1 cellular context compared by ENCODE assay signal in genomic region chr19:40398417-40399056, GRCh38.
TF ChIP-seq lines count a peak whose summit lies in the region.

No MANE protein-coding gene starts in this region.

TF ChIP-seq in WTC11, 78 proteins besides CTCF, POLR2A, EP300 and RAD21 (continued from another document and continues in another):
- TF ChIP-seq, protein P1, sequence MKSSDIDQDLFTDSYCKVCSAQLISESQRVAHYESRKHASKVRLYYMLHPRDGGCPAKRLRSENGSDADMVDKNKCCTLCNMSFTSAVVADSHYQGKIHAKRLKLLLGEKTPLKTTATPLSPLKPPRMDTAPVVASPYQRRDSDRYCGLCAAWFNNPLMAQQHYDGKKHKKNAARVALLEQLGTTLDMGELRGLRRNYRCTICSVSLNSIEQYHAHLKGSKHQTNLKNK (CRISPR knock-in tag; IDR thresholded peaks at IDR 0.05) = no peak
- TF ChIP-seq IRF1 (CRISPR knock-in tag; IDR thresholded peaks at IDR 0.05) = peak; percentile 89
- TF ChIP-seq E2F5 (CRISPR knock-in tag; IDR thresholded peaks at IDR 0.05) = no peak
- TF ChIP-seq NR3C1 (CRISPR knock-in tag; conservative IDR thresholded peaks at IDR 0.05; ENCODE audit: low read depth) = no peak
- TF ChIP-seq ATF1 (CRISPR knock-in tag; IDR thresholded peaks at IDR 0.05) = no peak
- no peak for TF ChIP-seq ZSCAN18 (CRISPR knock-in tag; IDR thresholded peaks at IDR 0.05)
- TF ChIP-seq PRDM15 (CRISPR knock-in tag; IDR thresholded peaks at IDR 0.05) = no peak
- no peak for TF ChIP-seq NR2C2 (CRISPR knock-in tag; IDR thresholded peaks at IDR 0.05)
- no peak for TF ChIP-seq TEAD4 (CRISPR knock-in tag; IDR thresholded peaks at IDR 0.05)
- peak; percentile 49; the same call in 1 of the 2 replicates for TF ChIP-seq ZNF219 (CRISPR knock-in tag; IDR thresholded peaks at IDR 0.05; ENCODE audit: borderline replicate concordance)
- TF ChIP-seq CREM (CRISPR knock-in tag; IDR thresholded peaks at IDR 0.05) = no peak; the same call in 1 of the 2 replicates
- no peak for TF ChIP-seq RORB (CRISPR knock-in tag; IDR thresholded peaks at IDR 0.05)
- TF ChIP-seq MAX (CRISPR knock-in tag; IDR thresholded peaks at IDR 0.05) = peak; percentile 97
- TF ChIP-seq ATF3 (CRISPR knock-in tag; conservative IDR thresholded peaks at IDR 0.05) = no peak
- no peak for TF ChIP-seq ZNF138 (CRISPR knock-in tag; conservative IDR thresholded peaks at IDR 0.05)
- TF ChIP-seq, protein P2, sequence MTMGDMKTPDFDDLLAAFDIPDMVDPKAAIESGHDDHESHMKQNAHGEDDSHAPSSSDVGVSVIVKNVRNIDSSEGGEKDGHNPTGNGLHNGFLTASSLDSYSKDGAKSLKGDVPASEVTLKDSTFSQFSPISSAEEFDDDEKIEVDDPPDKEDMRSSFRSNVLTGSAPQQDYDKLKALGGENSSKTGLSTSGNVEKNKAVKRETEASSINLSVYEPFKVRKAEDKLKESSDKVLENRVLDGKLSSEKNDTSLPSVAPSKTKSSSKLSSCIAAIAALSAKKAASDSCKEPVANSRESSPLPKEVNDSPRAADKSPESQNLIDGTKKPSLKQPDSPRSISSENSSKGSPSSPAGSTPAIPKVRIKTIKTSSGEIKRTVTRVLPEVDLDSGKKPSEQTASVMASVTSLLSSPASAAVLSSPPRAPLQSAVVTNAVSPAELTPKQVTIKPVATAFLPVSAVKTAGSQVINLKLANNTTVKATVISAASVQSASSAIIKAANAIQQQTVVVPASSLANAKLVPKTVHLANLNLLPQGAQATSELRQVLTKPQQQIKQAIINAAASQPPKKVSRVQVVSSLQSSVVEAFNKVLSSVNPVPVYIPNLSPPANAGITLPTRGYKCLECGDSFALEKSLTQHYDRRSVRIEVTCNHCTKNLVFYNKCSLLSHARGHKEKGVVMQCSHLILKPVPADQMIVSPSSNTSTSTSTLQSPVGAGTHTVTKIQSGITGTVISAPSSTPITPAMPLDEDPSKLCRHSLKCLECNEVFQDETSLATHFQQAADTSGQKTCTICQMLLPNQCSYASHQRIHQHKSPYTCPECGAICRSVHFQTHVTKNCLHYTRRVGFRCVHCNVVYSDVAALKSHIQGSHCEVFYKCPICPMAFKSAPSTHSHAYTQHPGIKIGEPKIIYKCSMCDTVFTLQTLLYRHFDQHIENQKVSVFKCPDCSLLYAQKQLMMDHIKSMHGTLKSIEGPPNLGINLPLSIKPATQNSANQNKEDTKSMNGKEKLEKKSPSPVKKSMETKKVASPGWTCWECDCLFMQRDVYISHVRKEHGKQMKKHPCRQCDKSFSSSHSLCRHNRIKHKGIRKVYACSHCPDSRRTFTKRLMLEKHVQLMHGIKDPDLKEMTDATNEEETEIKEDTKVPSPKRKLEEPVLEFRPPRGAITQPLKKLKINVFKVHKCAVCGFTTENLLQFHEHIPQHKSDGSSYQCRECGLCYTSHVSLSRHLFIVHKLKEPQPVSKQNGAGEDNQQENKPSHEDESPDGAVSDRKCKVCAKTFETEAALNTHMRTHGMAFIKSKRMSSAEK (CRISPR knock-in tag; IDR thresholded peaks at IDR 0.05; ENCODE audit: borderline replicate concordance) = no peak
- peak; percentile 76; the same call in 1 of the 2 replicates for TF ChIP-seq FOXP1 (CRISPR knock-in tag; IDR thresholded peaks at IDR 0.05; ENCODE audit: borderline replicate concordance)
- TF ChIP-seq ZNF121 (CRISPR knock-in tag; IDR thresholded peaks at IDR 0.05) = peak; percentile 43; the same call in 1 of the 2 replicates
- TF ChIP-seq ZNF423 (CRISPR knock-in tag; IDR thresholded peaks at IDR 0.05) = no peak
- peak; percentile 73 for TF ChIP-seq SP1 (CRISPR knock-in tag; conservative IDR thresholded peaks at IDR 0.05)
- TF ChIP-seq IRF2 (CRISPR knock-in tag; IDR thresholded peaks at IDR 0.05; ENCODE audit: borderline replicate concordance, low read depth) = no peak
- TF ChIP-seq, protein P3, sequence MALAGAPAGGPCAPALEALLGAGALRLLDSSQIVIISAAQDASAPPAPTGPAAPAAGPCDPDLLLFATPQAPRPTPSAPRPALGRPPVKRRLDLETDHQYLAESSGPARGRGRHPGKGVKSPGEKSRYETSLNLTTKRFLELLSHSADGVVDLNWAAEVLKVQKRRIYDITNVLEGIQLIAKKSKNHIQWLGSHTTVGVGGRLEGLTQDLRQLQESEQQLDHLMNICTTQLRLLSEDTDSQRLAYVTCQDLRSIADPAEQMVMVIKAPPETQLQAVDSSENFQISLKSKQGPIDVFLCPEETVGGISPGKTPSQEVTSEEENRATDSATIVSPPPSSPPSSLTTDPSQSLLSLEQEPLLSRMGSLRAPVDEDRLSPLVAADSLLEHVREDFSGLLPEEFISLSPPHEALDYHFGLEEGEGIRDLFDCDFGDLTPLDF (CRISPR knock-in tag; IDR thresholded peaks at IDR 0.05) = no peak
- TF ChIP-seq TEAD1 (CRISPR knock-in tag; IDR thresholded peaks at IDR 0.05) = peak; percentile 90
- TF ChIP-seq ZNF281 (CRISPR knock-in tag; IDR thresholded peaks at IDR 0.05) = no peak
- no peak for TF ChIP-seq ZNF671 (CRISPR knock-in tag; IDR thresholded peaks at IDR 0.05)
- TF ChIP-seq KAT7 (CRISPR knock-in tag; IDR thresholded peaks at IDR 0.05; ENCODE audit: borderline replicate concordance) = no peak
- TF ChIP-seq, protein P4, sequence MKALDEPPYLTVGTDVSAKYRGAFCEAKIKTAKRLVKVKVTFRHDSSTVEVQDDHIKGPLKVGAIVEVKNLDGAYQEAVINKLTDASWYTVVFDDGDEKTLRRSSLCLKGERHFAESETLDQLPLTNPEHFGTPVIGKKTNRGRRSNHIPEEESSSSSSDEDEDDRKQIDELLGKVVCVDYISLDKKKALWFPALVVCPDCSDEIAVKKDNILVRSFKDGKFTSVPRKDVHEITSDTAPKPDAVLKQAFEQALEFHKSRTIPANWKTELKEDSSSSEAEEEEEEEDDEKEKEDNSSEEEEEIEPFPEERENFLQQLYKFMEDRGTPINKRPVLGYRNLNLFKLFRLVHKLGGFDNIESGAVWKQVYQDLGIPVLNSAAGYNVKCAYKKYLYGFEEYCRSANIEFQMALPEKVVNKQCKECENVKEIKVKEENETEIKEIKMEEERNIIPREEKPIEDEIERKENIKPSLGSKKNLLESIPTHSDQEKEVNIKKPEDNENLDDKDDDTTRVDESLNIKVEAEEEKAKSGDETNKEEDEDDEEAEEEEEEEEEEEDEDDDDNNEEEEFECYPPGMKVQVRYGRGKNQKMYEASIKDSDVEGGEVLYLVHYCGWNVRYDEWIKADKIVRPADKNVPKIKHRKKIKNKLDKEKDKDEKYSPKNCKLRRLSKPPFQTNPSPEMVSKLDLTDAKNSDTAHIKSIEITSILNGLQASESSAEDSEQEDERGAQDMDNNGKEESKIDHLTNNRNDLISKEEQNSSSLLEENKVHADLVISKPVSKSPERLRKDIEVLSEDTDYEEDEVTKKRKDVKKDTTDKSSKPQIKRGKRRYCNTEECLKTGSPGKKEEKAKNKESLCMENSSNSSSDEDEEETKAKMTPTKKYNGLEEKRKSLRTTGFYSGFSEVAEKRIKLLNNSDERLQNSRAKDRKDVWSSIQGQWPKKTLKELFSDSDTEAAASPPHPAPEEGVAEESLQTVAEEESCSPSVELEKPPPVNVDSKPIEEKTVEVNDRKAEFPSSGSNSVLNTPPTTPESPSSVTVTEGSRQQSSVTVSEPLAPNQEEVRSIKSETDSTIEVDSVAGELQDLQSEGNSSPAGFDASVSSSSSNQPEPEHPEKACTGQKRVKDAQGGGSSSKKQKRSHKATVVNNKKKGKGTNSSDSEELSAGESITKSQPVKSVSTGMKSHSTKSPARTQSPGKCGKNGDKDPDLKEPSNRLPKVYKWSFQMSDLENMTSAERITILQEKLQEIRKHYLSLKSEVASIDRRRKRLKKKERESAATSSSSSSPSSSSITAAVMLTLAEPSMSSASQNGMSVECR (CRISPR knock-in tag; IDR thresholded peaks at IDR 0.05; ENCODE audit: borderline replicate concordance) = 0 out of 2 replicates have a peak, but pooled peaks have one; percentile 68
- TF ChIP-seq, protein P5, sequence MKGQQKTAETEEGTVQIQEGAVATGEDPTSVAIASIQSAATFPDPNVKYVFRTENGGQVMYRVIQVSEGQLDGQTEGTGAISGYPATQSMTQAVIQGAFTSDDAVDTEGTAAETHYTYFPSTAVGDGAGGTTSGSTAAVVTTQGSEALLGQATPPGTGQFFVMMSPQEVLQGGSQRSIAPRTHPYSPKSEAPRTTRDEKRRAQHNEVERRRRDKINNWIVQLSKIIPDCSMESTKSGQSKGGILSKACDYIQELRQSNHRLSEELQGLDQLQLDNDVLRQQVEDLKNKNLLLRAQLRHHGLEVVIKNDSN (CRISPR knock-in tag; IDR thresholded peaks at IDR 0.05) = peak; percentile 88
- TF ChIP-seq PRRX2 (CRISPR knock-in tag; IDR thresholded peaks at IDR 0.05) = no peak
- TF ChIP-seq NFE2L1 (CRISPR knock-in tag; IDR thresholded peaks at IDR 0.05) = peak; percentile 69; the same call in 1 of the 2 replicates
